Comparison of ENCODE assay signal across 1 cellular context in genomic region chr19:35713904-35714440, GRCh38.
TF ChIP-seq lines count a peak whose summit lies in the region.

No MANE protein-coding gene starts in this region.

TF ChIP-seq in K562, 482 proteins besides CTCF, POLR2A, EP300 and RAD21:
- no peak for TF ChIP-seq BMI1 (IDR thresholded peaks at IDR 0.05; ENCODE audit: low read length)
- TF ChIP-seq, protein P1, sequence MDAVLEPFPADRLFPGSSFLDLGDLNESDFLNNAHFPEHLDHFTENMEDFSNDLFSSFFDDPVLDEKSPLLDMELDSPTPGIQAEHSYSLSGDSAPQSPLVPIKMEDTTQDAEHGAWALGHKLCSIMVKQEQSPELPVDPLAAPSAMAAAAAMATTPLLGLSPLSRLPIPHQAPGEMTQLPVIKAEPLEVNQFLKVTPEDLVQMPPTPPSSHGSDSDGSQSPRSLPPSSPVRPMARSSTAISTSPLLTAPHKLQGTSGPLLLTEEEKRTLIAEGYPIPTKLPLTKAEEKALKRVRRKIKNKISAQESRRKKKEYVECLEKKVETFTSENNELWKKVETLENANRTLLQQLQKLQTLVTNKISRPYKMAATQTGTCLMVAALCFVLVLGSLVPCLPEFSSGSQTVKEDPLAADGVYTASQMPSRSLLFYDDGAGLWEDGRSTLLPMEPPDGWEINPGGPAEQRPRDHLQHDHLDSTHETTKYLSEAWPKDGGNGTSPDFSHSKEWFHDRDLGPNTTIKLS (IDR thresholded peaks at IDR 0.05; ENCODE audit: borderline replicate concordance, low read depth) = no peak
- TF ChIP-seq NRF1 (conservative IDR thresholded peaks at IDR 0.05 in 1 of 2, IDR thresholded peaks at IDR 0.05 in 1 of 2) = peak; percentile 19 to 48; a peak in 2 of 4 replicates
- TF ChIP-seq PHB2 (IDR thresholded peaks at IDR 0.05; ENCODE audit: low read depth) = no peak
- no peak for TF ChIP-seq ZFX (CRISPR knock-in tag; IDR thresholded peaks at IDR 0.05)
